In genomic region chr12:42325776-42326465, GRCh38 we compare ENCODE assay signal across 8 cellular contexts. TPM values are rescaled to one million over a fixed set of nuclear protein-coding genes. Genes with fewer than 3 reads are reported as not detected.
A peak's percentile ranks its signal among the peaks of the same experiment; 100 is the strongest.
DNase-seq lines count a peak whose midpoint lies in the region; ATAC-seq lines count a peak whose summit lies in the region.

Gene PPHLN1, plus strand, starts transcription at chr12:42326167. Its CDS starts 9,736 bp downstream, at chr12:42335903.
Gene ZCRB1, minus strand, starts transcription at chr12:42326094. Its CDS starts 1,992 bp downstream, at chr12:42324102.

- H3K36me3 ChIP-seq in rectal smooth muscle tissue (ENCODE audit: control insufficient read depth, insufficient read depth, low read length) (no peaks in the 10 kb centered on the region), aorta (ENCODE audit: control insufficient read depth in 1 of 2, insufficient read depth in 2 of 2, low read length in 1 of 2) (peaks cover 0 to 3% of the 10 kb centered on the region in 2 donors)

- H3K9ac ChIP-seq in rectal smooth muscle tissue (ENCODE audit: low read length), result peak within 1 kb of the TSS; percentile 85

- H3K4me3 ChIP-seq in rectal smooth muscle tissue (ENCODE audit: low read length) (peak within 1 kb of the TSS; percentile 82), aorta (ENCODE audit: low read length in 2 of 2) (peak within 1 kb of the TSS; percentile 82 to 97)

- ATAC-seq in GM18498 (IDR thresholded peaks at IDR 0.05; ENCODE audit: unreplicated experiment) (peak; percentile 95), HG02852 (IDR thresholded peaks at IDR 0.05; ENCODE audit: unreplicated experiment) (peak; percentile 94), aorta (ENCODE audit: low FRiP score) (peak; percentile 95)

- no peaks in the 10 kb centered on the region for H3K9me3 ChIP-seq in aorta (ENCODE audit: control insufficient read depth, low read length)

- DNase-seq in NCI-H146 treated with DMSO at 0.1 percent for 48 hours (lab: John Stamatoyannopoulos, UW; ENCODE audit: unreplicated experiment) (peak; percentile 91), anterior cingulate cortex (lab: John Stamatoyannopoulos, UW) (peak in 57 of 58 donors; percentile 31 to 87 (median 71)), hepatic stellate cell (ENCODE audit: low spot score) (peak; percentile 72), aorta (peak; percentile 88 to 94)

- 0% methylated on average over 50 of the region's 50 CpGs for WGBS in aorta, 2 donors

- intact Hi-C loops in T-helper 2 cell treated with Interferon-gamma antibody and Interleukin-4, amounts not matched to agents 100 ng/mL and 5 ng/mL, for 36 hours (cut with micrococcal nuclease), result loop anchor here (1.0 to 2.0 kb wide), 4 partner anchors 88 to 1481 kb away; partner anchors contain the start of genes GXYLT1, TWF1 and YAF2
- intact Hi-C loops in aorta (cut with DNase I), result loop anchor here (5.0 kb wide), 3 partner anchors 89 to 194 kb away; partner anchors contain the start of genes YAF2 (in 2 of the 2) and GXYLT1 (in 1 of the 2)

- peaks cover 8% of the 10 kb centered on the region for H3K4me1 ChIP-seq in rectal smooth muscle tissue (ENCODE audit: control insufficient read depth, insufficient read depth, low read length)
- peaks cover 6 to 7% of the 10 kb centered on the region in 2 donors for H3K4me1 ChIP-seq in aorta (ENCODE audit: control insufficient read depth in 1 of 2, insufficient read depth in 2 of 2, low read length in 2 of 2)

- H3K27me3 ChIP-seq in rectal smooth muscle tissue (ENCODE audit: control insufficient read depth, insufficient read depth, low read length), result no peaks in the 10 kb centered on the region
- H3K27me3 ChIP-seq in aorta (ENCODE audit: control insufficient read depth in 1 of 2, insufficient read depth in 2 of 2, low read length in 1 of 2), result no peaks in the 10 kb centered on the region

- peak within 1 kb of the TSS; percentile 88 for H3K27ac ChIP-seq in rectal smooth muscle tissue (ENCODE audit: low read depth, low read length)
- peak within 1 kb of the TSS; percentile 44 to 88 for H3K27ac ChIP-seq in aorta (ENCODE audit: low read depth in 1 of 2, low read length in 2 of 2)

RNA-seq across cellular contexts. Expression of gene PPHLN1, which starts in this region (rescaled TPM):
- 86.1 and 91.5 TPM in 2 replicates for total RNA-seq in T-helper 2 cell treated with Interferon-gamma antibody and Interleukin-4, amounts not matched to agents 100 ng/mL and 5 ng/mL, for 36 hours
- 10 to 100 TPM; 50.0 to 52.8 TPM for total RNA-seq in aorta
- polyA plus RNA-seq in aorta, result 10 to 100 TPM; 27.8 to 27.9 TPM

RNA-seq across cellular contexts. Expression of gene ZCRB1, which starts in this region (rescaled TPM):
- 45.0 and 45.5 TPM in 2 replicates for total RNA-seq in T-helper 2 cell treated with Interferon-gamma antibody and Interleukin-4, amounts not matched to agents 100 ng/mL and 5 ng/mL, for 36 hours
- 10 to 100 TPM; 36.2 to 44.4 TPM for total RNA-seq in aorta
- 100 to 1,000 TPM in 1 of 2 donors, 10 to 100 TPM in 1; 59.5 to 130 TPM for polyA plus RNA-seq in aorta

Comparison
In these comparisons a context has a peak if more than half of its experiments do, and no peak if none do; other contexts are left out.
1. Peak in every context shown above with its lines: DNase-seq, ATAC-seq, H3K4me3 ChIP-seq and H3K27ac ChIP-seq.